In genomic region chr16:2473425-2473926, GRCh38 we compare ENCODE assay signal across 8 cellular contexts. TPM values are rescaled to one million over a fixed set of nuclear protein-coding genes. Genes with fewer than 3 reads are reported as not detected.
DNase-seq lines count a peak whose midpoint lies in the region; ATAC-seq, FAIRE-seq and TF ChIP-seq lines count a peak whose summit lies in the region.

No MANE protein-coding gene starts in this region.

- intact Hi-C loops in CD4-positive, alpha-beta T cell (cut with DNase I, micrococcal nuclease), result loop anchor here in 1 of 2 experiments (5.0 kb wide), 1 partner anchor 41 kb away; no protein-coding TSS in a partner anchor
- intact Hi-C loops in activated CD8-positive, alpha-beta T cell treated with anti-CD3 and anti-CD28 coated beads for 36 hours (cut with micrococcal nuclease), result no loop called here
- intact Hi-C loops in HepG2 (cut with micrococcal nuclease; ENCODE audit: unreplicated experiment), result loop anchor here (5.0 kb wide), 1 partner anchor 41 kb away; no protein-coding TSS in a partner anchor

- peaks cover 9% of the 10 kb centered on the region for H3K79me2 ChIP-seq in HepG2 (ENCODE audit: insufficient read depth, low read length)

- H3K9me3 ChIP-seq in CD4-positive, alpha-beta T cell (ENCODE audit: control insufficient read depth, low read length), result no peaks in the 10 kb centered on the region
- H3K9me3 ChIP-seq in HEK293 (ENCODE audit: control insufficient read depth, insufficient read depth, low read depth, low read length) (no peaks in the 10 kb centered on the region), HepG2 (ENCODE audit: low read length) (no peaks in the 10 kb centered on the region)

- no peak for TF ChIP-seq CTCF in CD4-positive, alpha-beta T cell (IDR thresholded peaks at IDR 0.05)
- TF ChIP-seq CTCF in HEK293 (tag by site-specific recombination; IDR thresholded peaks at IDR 0.05) (0 out of 2 replicates have a peak, but pooled peaks have one; percentile 9), HepG2 (CRISPR knock-in tag; IDR thresholded peaks at IDR 0.05) (no peak)
- no peak for TF ChIP-seq CTCF in activated CD8-positive, alpha-beta T cell treated with anti-CD3 and anti-CD28 coated beads for 36 hours (IDR thresholded peaks at IDR 0.05)

- H3K4me1 ChIP-seq in HEK293 (ENCODE audit: control insufficient read depth, insufficient read depth, low read length), result peaks cover 21% of the 10 kb centered on the region
- peaks cover 74% of the 10 kb centered on the region for H3K4me1 ChIP-seq in HepG2 (ENCODE audit: insufficient read depth, low read length)

- H3K9me3 Mint-ChIP-seq in CD4-positive, alpha-beta T cell, result no peaks in the 10 kb centered on the region
- H3K9me3 Mint-ChIP-seq in activated CD8-positive, alpha-beta T cell treated with anti-CD3 and anti-CD28 coated beads for 36 hours, result no peaks in the 10 kb centered on the region

- peaks cover 13% of the 10 kb centered on the region for H3K4me1 Mint-ChIP-seq in CD4-positive, alpha-beta T cell (ENCODE audit: low read depth)
- H3K4me1 Mint-ChIP-seq in activated CD8-positive, alpha-beta T cell treated with anti-CD3 and anti-CD28 coated beads for 36 hours (ENCODE audit: low read depth), result peaks cover 28% of the 10 kb centered on the region

- H3K27me3 ChIP-seq in CD4-positive, alpha-beta T cell (ENCODE audit: control insufficient read depth, insufficient read depth, low read length), result peaks cover 48% of the 10 kb centered on the region
- peaks cover 8 to 22% of the 10 kb centered on the region in 2 experiments for H3K27me3 ChIP-seq in HepG2 (ENCODE audit: control insufficient read depth in 1 of 2, insufficient read depth in 2 of 2, low read length in 2 of 2)

- H4K20me1 ChIP-seq in HepG2 (ENCODE audit: insufficient read depth, low read length), result peaks cover 14% of the 10 kb centered on the region

- no peak for TF ChIP-seq RAD21 in HepG2 (CRISPR knock-in tag; IDR thresholded peaks at IDR 0.05)

- H3K27me3 Mint-ChIP-seq in CD4-positive, alpha-beta T cell, result peaks cover 25% of the 10 kb centered on the region
- H3K27me3 Mint-ChIP-seq in activated CD8-positive, alpha-beta T cell treated with anti-CD3 and anti-CD28 coated beads for 36 hours, result peaks cover 25% of the 10 kb centered on the region

- in situ Hi-C loops in HepG2 (cut with HindIII; ENCODE audit: extremely low pct_ligation_motif_present, low pct_unique_long_range_greater_than_20kb), result no loop called here

- peak overlapping the region; percentile 89 for H3K4me2 ChIP-seq in HepG2 (ENCODE audit: low read depth, low read length)

- POLR2A ChIA-PET in CD4-positive, alpha-beta T cell (lab: Charles Lee), result interaction anchor here (1.0 to 1.4 kb wide), 2 partner anchors 14 to 59 kb away, joined by 3 to 5 read pairs; partner anchors contain the start of gene TEDC2
- POLR2A ChIA-PET in HEK293 (lab: Yijun Ruan, JAX), result interaction anchor here (1.4 kb wide), 1 partner anchor 28 kb away, joined by 7 read pairs; no protein-coding TSS in a partner anchor
- POLR2A ChIA-PET in activated CD8-positive, alpha-beta T cell treated with anti-CD3 and anti-CD28 coated beads for 36 hours (lab: Charles Lee), result interaction anchor here (0.9 to 2.2 kb wide), 3 partner anchors 11 to 205 kb away, joined by 3 to 17 read pairs (median 3); partner anchors contain the start of gene TEDC2
- POLR2A ChIA-PET in HepG2 (lab: Yijun Ruan, JAX), result no interaction called here

- 0 out of 4 replicates have a peak, but pooled peaks of 1 of the 2 experiments have one; percentile 31 for TF ChIP-seq POLR2A in HepG2 (IDR thresholded peaks at IDR 0.05; ENCODE audit: insufficient read depth in 1 of 2, low read depth in 2 of 2, low read length in 2 of 2)

- H3K4me3 ChIP-seq in HEK293 (ENCODE audit: low read depth, low read length) (no peak overlapping the region; the same call in 1 of the 2 replicates), HepG2 (replicated peaks in 1 of 3; ENCODE audit: insufficient read depth in 1 of 3, low read depth in 2 of 3, low read length in 3 of 3) (peak overlapping the region; percentile 38 to 85 (median 79); a peak in 5 of 6 replicates)

- DNase-seq in CD4-positive, alpha-beta T cell, result peak in 3 of 10 experiments; percentile 14 to 24 (median 16)
- DNase-seq in activated CD8-positive, alpha-beta T cell treated with anti-CD3 and anti-CD28 coated beads for 36 hours, result no peak
- no peak for DNase-seq in HepG2 (ENCODE audit: low spot score)
- no peak for DNase-seq in NK-92 treated with Interleukin-12 subunit alpha and Interleukin-12 subunit beta, amount 100 ng/mL, for 24 hours (lab: John Stamatoyannopoulos, UW)
- no peak for DNase-seq in NCI-H128 (lab: John Stamatoyannopoulos, UW; ENCODE audit: unreplicated experiment)
- no peak for DNase-seq in HCEC 1CT

- H3K9ac ChIP-seq in HepG2 (ENCODE audit: insufficient read depth, low read depth, low read length), result no peak overlapping the region

- peak; percentile 17 for ATAC-seq in CD4-positive, alpha-beta T cell (ENCODE audit: poor library complexity)
- ATAC-seq in activated CD8-positive, alpha-beta T cell treated with anti-CD3 and anti-CD28 coated beads for 36 hours, result no peak
- ATAC-seq in HepG2, result no peak
- ATAC-seq in esophagus mucosa, result no peak

- peak overlapping the region; percentile 89 for H3K4me3 Mint-ChIP-seq in CD4-positive, alpha-beta T cell
- peak overlapping the region; percentile 72 for H3K4me3 Mint-ChIP-seq in activated CD8-positive, alpha-beta T cell treated with anti-CD3 and anti-CD28 coated beads for 36 hours

- H2AFZ ChIP-seq in HepG2 (ENCODE audit: low read length), result no peak overlapping the region

- FAIRE-seq in HepG2 (lab: Jason Lieb, UNC), result no peak

- 1% methylated on average over 17 of the region's 50 CpGs for WGBS in HepG2 (ENCODE audit: low lambda C conversion rate)

- H3K36me3 ChIP-seq in HEK293 (ENCODE audit: control insufficient read depth in 2 of 2, insufficient read depth in 1 of 2, low read length in 2 of 2), result no peaks in the 10 kb centered on the region
- H3K36me3 ChIP-seq in HepG2 (replicated peaks in 1 of 2; ENCODE audit: control insufficient read depth in 1 of 2, insufficient read depth in 2 of 2, low read length in 2 of 2), result no peaks in the 10 kb centered on the region

- no peak overlapping the region for H3K27ac ChIP-seq in CD4-positive, alpha-beta T cell (ENCODE audit: low read depth, low read length)
- H3K27ac ChIP-seq in HEK293 (ENCODE audit: extremely low read depth, low read depth, low read length) (no peak overlapping the region; the same call in 1 of the 2 replicates), HepG2 (ENCODE audit: extremely low read length, insufficient read depth, low read length) (no peak overlapping the region)

- no TSS peak for BruUV-seq in HepG2 (replicated peaks; lab: Mats Ljungman, UMichigan)

- no peak for TF ChIP-seq EP300 in HepG2 (IDR thresholded peaks at IDR 0.05; ENCODE audit: low read depth in 2 of 2, low read length in 2 of 2)
- TF ChIP-seq EP300 in HepG2 (CRISPR knock-in tag; IDR thresholded peaks at IDR 0.05; ENCODE audit: borderline replicate concordance), result no peak

- CTCF ChIA-PET in CD4-positive, alpha-beta T cell (lab: Charles Lee), result no interaction called here
- CTCF ChIA-PET in HEK293 (lab: Yijun Ruan, JAX), result interaction anchor here (0.5 to 1.2 kb wide), 2 partner anchors 27 to 217 kb away, joined by 3 to 6 read pairs; no protein-coding TSS in a partner anchor
- CTCF ChIA-PET in activated CD8-positive, alpha-beta T cell treated with anti-CD3 and anti-CD28 coated beads for 36 hours (lab: Charles Lee), result interaction anchor here (1.7 kb wide), 1 partner anchor 14 kb away, joined by 5 read pairs; no protein-coding TSS in a partner anchor
- CTCF ChIA-PET in HepG2 (lab: Yijun Ruan, JAX; ENCODE audit: low intra/inter-chr PET ratio, low total read pairs), result no interaction called here

- H3K36me3 Mint-ChIP-seq in CD4-positive, alpha-beta T cell (ENCODE audit: low read depth), result no peaks in the 10 kb centered on the region
- H3K36me3 Mint-ChIP-seq in activated CD8-positive, alpha-beta T cell treated with anti-CD3 and anti-CD28 coated beads for 36 hours (ENCODE audit: low read depth), result no peaks in the 10 kb centered on the region

- H3K27ac Mint-ChIP-seq in CD4-positive, alpha-beta T cell, result no peak overlapping the region
- H3K27ac Mint-ChIP-seq in activated CD8-positive, alpha-beta T cell treated with anti-CD3 and anti-CD28 coated beads for 36 hours, result peak overlapping the region; percentile 38

RNA-seq across cellular contexts. Expression of gene TBC1D24, which starts 1.5 kb away (rescaled TPM):
- 1 to 10 TPM; 1.2 to 2.1 TPM for total RNA-seq in CD4-positive, alpha-beta T cell
- 10 to 100 TPM; 16.6 to 16.7 TPM for total RNA-seq in activated CD8-positive, alpha-beta T cell treated with anti-CD3 and anti-CD28 coated beads for 36 hours
- total RNA-seq in HepG2 (2016; rRNA removed; fragmentation: Illumina TruSeq; extraction: Trizol) (13.7 and 17.6 TPM in 2 replicates), esophagus mucosa (2.0 TPM)
- total RNA-seq in HepG2 (2016; cell fraction: cytosol; rRNA removed; fragmentation: Illumina TruSeq; extraction: Trizol; ENCODE audit: low read depth), result 1.3 and 1.4 TPM in 2 replicates
- total RNA-seq in HepG2 (2016; cell fraction: insoluble cytoplasmic fraction; rRNA removed; fragmentation: Illumina TruSeq; extraction: Trizol), result 12.6 and 15.8 TPM in 2 replicates
- 4.8 and 5.7 TPM in 2 replicates for total RNA-seq in HepG2 (2016; cell fraction: membrane; rRNA removed; fragmentation: Illumina TruSeq; extraction: Trizol)
- 12.6 and 14.4 TPM in 2 replicates for total RNA-seq in HepG2 (2016; cell fraction: nucleus; rRNA removed; fragmentation: Illumina TruSeq; extraction: Trizol)
- polyA plus RNA-seq in HepG2 (2011; rRNA removed), result 7.7 and 8.4 TPM in 2 replicates
- polyA plus RNA-seq in HepG2 (2011; cell fraction: cytosol; rRNA removed), result 3.7 and 4.9 TPM in 2 replicates
- 29.9 and 35.0 TPM in 2 replicates for polyA plus RNA-seq in HepG2 (2011; cell fraction: nucleus; rRNA removed)
- polyA plus RNA-seq in HepG2 (2012), result 5.7 TPM in 2 replicates
- polyA plus RNA-seq in HepG2 (2016; cell fraction: cytosol; fragmentation: Illumina TruSeq; extraction: Trizol; ENCODE audit: low read depth), result 1.0 and 1.2 TPM in 2 replicates
- 8.4 and 11.8 TPM in 2 replicates for polyA plus RNA-seq in HepG2 (2016; cell fraction: insoluble cytoplasmic fraction; fragmentation: Illumina TruSeq; extraction: Trizol; ENCODE audit: low read depth)
- 2.4 and 3.2 TPM in 2 replicates for polyA plus RNA-seq in HepG2 (2016; cell fraction: membrane; fragmentation: Illumina TruSeq; extraction: Trizol; ENCODE audit: low read depth)
- 22.4 and 24.8 TPM in 2 replicates for polyA plus RNA-seq in HepG2 (2016; cell fraction: nucleus; fragmentation: Illumina TruSeq; extraction: Trizol; ENCODE audit: insufficient read depth, low read depth)
- polyA minus RNA-seq in HepG2 (2011; rRNA and poly(A)+ RNA removed; ENCODE audit: low replicate concordance), result 11.0 and 28.2 TPM in 2 replicates
- polyA minus RNA-seq in HepG2 (2011; cell fraction: cytosol; rRNA and poly(A)+ RNA removed), result 9.1 and 10.4 TPM in 2 replicates
- 10.0 and 13.8 TPM in 2 replicates for polyA minus RNA-seq in HepG2 (2011; cell fraction: nucleus; rRNA and poly(A)+ RNA removed)

RNA-seq across cellular contexts. Expression of gene NTN3, which starts 2.4 kb away (rescaled TPM):
- total RNA-seq in CD4-positive, alpha-beta T cell, result not detected
- total RNA-seq in activated CD8-positive, alpha-beta T cell treated with anti-CD3 and anti-CD28 coated beads for 36 hours, result not detected
- 0.20 and 0.35 TPM in 2 replicates for total RNA-seq in HepG2 (2016; rRNA removed; fragmentation: Illumina TruSeq; extraction: Trizol)
- total RNA-seq in HepG2 (2016; cell fraction: cytosol; rRNA removed; fragmentation: Illumina TruSeq; extraction: Trizol; ENCODE audit: low read depth), result not detected in 2 replicates
- total RNA-seq in HepG2 (2016; cell fraction: insoluble cytoplasmic fraction; rRNA removed; fragmentation: Illumina TruSeq; extraction: Trizol), result 0.15 and 0.30 TPM in 2 replicates
- 0.25 TPM in 1 of 2 replicates, not detected in the other for total RNA-seq in HepG2 (2016; cell fraction: membrane; rRNA removed; fragmentation: Illumina TruSeq; extraction: Trizol)
- 0.19 and 0.28 TPM in 2 replicates for total RNA-seq in HepG2 (2016; cell fraction: nucleus; rRNA removed; fragmentation: Illumina TruSeq; extraction: Trizol)
- 0.09 and 0.29 TPM in 2 replicates for polyA plus RNA-seq in HepG2 (2011; rRNA removed)
- polyA plus RNA-seq in HepG2 (2011; cell fraction: cytosol; rRNA removed), result 0.12 and 0.15 TPM in 2 replicates
- polyA plus RNA-seq in HepG2 (2011; cell fraction: nucleus; rRNA removed), result 0.66 and 0.79 TPM in 2 replicates
- polyA plus RNA-seq in HepG2 (2012), result 0.07 and 0.11 TPM in 2 replicates
- polyA plus RNA-seq in HepG2 (2016; cell fraction: cytosol; fragmentation: Illumina TruSeq; extraction: Trizol; ENCODE audit: low read depth), result 0.08 TPM in 1 of 2 replicates, not detected in the other
- polyA plus RNA-seq in HepG2 (2016; cell fraction: insoluble cytoplasmic fraction; fragmentation: Illumina TruSeq; extraction: Trizol; ENCODE audit: low read depth), result not detected in 2 replicates
- not detected in 2 replicates for polyA plus RNA-seq in HepG2 (2016; cell fraction: membrane; fragmentation: Illumina TruSeq; extraction: Trizol; ENCODE audit: low read depth)
- polyA plus RNA-seq in HepG2 (2016; cell fraction: nucleus; fragmentation: Illumina TruSeq; extraction: Trizol; ENCODE audit: insufficient read depth, low read depth), result 0.23 TPM in 1 of 2 replicates, not detected in the other
- 0.49 and 1.4 TPM in 2 replicates for polyA minus RNA-seq in HepG2 (2011; rRNA and poly(A)+ RNA removed; ENCODE audit: low replicate concordance)
- polyA minus RNA-seq in HepG2 (2011; cell fraction: cytosol; rRNA and poly(A)+ RNA removed), result 0.59 and 0.62 TPM in 2 replicates
- 0.39 and 0.62 TPM in 2 replicates for polyA minus RNA-seq in HepG2 (2011; cell fraction: nucleus; rRNA and poly(A)+ RNA removed)
- 0.08 TPM for total RNA-seq in esophagus mucosa

RNA-seq across cellular contexts. Expression of gene TEDC2, which starts 13.6 kb away (rescaled TPM):
- under 1 TPM; 0.17 to 0.27 TPM for total RNA-seq in CD4-positive, alpha-beta T cell
- 10 to 100 TPM; 23.2 to 30.7 TPM for total RNA-seq in activated CD8-positive, alpha-beta T cell treated with anti-CD3 and anti-CD28 coated beads for 36 hours
- total RNA-seq in HepG2 (2016; rRNA removed; fragmentation: Illumina TruSeq; extraction: Trizol), result 19.7 and 24.4 TPM in 2 replicates
- total RNA-seq in HepG2 (2016; cell fraction: cytosol; rRNA removed; fragmentation: Illumina TruSeq; extraction: Trizol; ENCODE audit: low read depth), result 10.8 and 13.0 TPM in 2 replicates
- 16.5 and 23.4 TPM in 2 replicates for total RNA-seq in HepG2 (2016; cell fraction: insoluble cytoplasmic fraction; rRNA removed; fragmentation: Illumina TruSeq; extraction: Trizol)
- total RNA-seq in HepG2 (2016; cell fraction: membrane; rRNA removed; fragmentation: Illumina TruSeq; extraction: Trizol), result 18.0 and 21.4 TPM in 2 replicates
- total RNA-seq in HepG2 (2016; cell fraction: nucleus; rRNA removed; fragmentation: Illumina TruSeq; extraction: Trizol), result 17.3 and 20.2 TPM in 2 replicates
- 5.9 and 6.2 TPM in 2 replicates for polyA plus RNA-seq in HepG2 (2011; rRNA removed)
- polyA plus RNA-seq in HepG2 (2011; cell fraction: cytosol; rRNA removed), result 3.2 and 8.6 TPM in 2 replicates
- 28.4 and 38.0 TPM in 2 replicates for polyA plus RNA-seq in HepG2 (2011; cell fraction: nucleus; rRNA removed)
- 3.0 and 4.0 TPM in 2 replicates for polyA plus RNA-seq in HepG2 (2012)
- polyA plus RNA-seq in HepG2 (2016; cell fraction: cytosol; fragmentation: Illumina TruSeq; extraction: Trizol; ENCODE audit: low read depth), result 11.9 and 12.7 TPM in 2 replicates
- 19.2 and 19.4 TPM in 2 replicates for polyA plus RNA-seq in HepG2 (2016; cell fraction: insoluble cytoplasmic fraction; fragmentation: Illumina TruSeq; extraction: Trizol; ENCODE audit: low read depth)
- 14.6 and 18.0 TPM in 2 replicates for polyA plus RNA-seq in HepG2 (2016; cell fraction: membrane; fragmentation: Illumina TruSeq; extraction: Trizol; ENCODE audit: low read depth)
- 38.8 and 41.0 TPM in 2 replicates for polyA plus RNA-seq in HepG2 (2016; cell fraction: nucleus; fragmentation: Illumina TruSeq; extraction: Trizol; ENCODE audit: insufficient read depth, low read depth)
- 5.2 and 12.3 TPM in 2 replicates for polyA minus RNA-seq in HepG2 (2011; rRNA and poly(A)+ RNA removed; ENCODE audit: low replicate concordance)
- 2.5 and 3.1 TPM in 2 replicates for polyA minus RNA-seq in HepG2 (2011; cell fraction: cytosol; rRNA and poly(A)+ RNA removed)
- polyA minus RNA-seq in HepG2 (2011; cell fraction: nucleus; rRNA and poly(A)+ RNA removed), result 6.3 and 10.6 TPM in 2 replicates
- total RNA-seq in esophagus mucosa, result 3.1 TPM

RNA-seq across cellular contexts. Expression of gene ATP6V0C, which starts 40.3 kb away (rescaled TPM):
- total RNA-seq in CD4-positive, alpha-beta T cell, result 100 to 1,000 TPM; 224 to 234 TPM
- total RNA-seq in activated CD8-positive, alpha-beta T cell treated with anti-CD3 and anti-CD28 coated beads for 36 hours, result 10 to 100 TPM; 85.9 to 88.6 TPM
- total RNA-seq in HepG2 (2016; rRNA removed; fragmentation: Illumina TruSeq; extraction: Trizol), result 7.2 and 10.4 TPM in 2 replicates
- 7.6 and 9.4 TPM in 2 replicates for total RNA-seq in HepG2 (2016; cell fraction: cytosol; rRNA removed; fragmentation: Illumina TruSeq; extraction: Trizol; ENCODE audit: low read depth)
- total RNA-seq in HepG2 (2016; cell fraction: insoluble cytoplasmic fraction; rRNA removed; fragmentation: Illumina TruSeq; extraction: Trizol), result 5.7 and 10.1 TPM in 2 replicates
- total RNA-seq in HepG2 (2016; cell fraction: membrane; rRNA removed; fragmentation: Illumina TruSeq; extraction: Trizol), result 11.1 and 14.0 TPM in 2 replicates
- total RNA-seq in HepG2 (2016; cell fraction: nucleus; rRNA removed; fragmentation: Illumina TruSeq; extraction: Trizol), result 13.6 and 17.3 TPM in 2 replicates
- polyA plus RNA-seq in HepG2 (2011; rRNA removed), result 20.1 and 21.1 TPM in 2 replicates
- polyA plus RNA-seq in HepG2 (2011; cell fraction: cytosol; rRNA removed), result 29.7 and 32.0 TPM in 2 replicates
- polyA plus RNA-seq in HepG2 (2011; cell fraction: nucleus; rRNA removed), result 42.5 and 51.4 TPM in 2 replicates
- 133 and 154 TPM in 2 replicates for polyA plus RNA-seq in HepG2 (2012)
- polyA plus RNA-seq in HepG2 (2016; cell fraction: cytosol; fragmentation: Illumina TruSeq; extraction: Trizol; ENCODE audit: low read depth), result 106 and 119 TPM in 2 replicates
- 50.3 and 60.7 TPM in 2 replicates for polyA plus RNA-seq in HepG2 (2016; cell fraction: insoluble cytoplasmic fraction; fragmentation: Illumina TruSeq; extraction: Trizol; ENCODE audit: low read depth)
- polyA plus RNA-seq in HepG2 (2016; cell fraction: membrane; fragmentation: Illumina TruSeq; extraction: Trizol; ENCODE audit: low read depth), result 97.9 and 104 TPM in 2 replicates
- polyA plus RNA-seq in HepG2 (2016; cell fraction: nucleus; fragmentation: Illumina TruSeq; extraction: Trizol; ENCODE audit: insufficient read depth, low read depth), result 168 and 190 TPM in 2 replicates
- polyA minus RNA-seq in HepG2 (2011; rRNA and poly(A)+ RNA removed; ENCODE audit: low replicate concordance), result 20.0 and 29.5 TPM in 2 replicates
- polyA minus RNA-seq in HepG2 (2011; cell fraction: cytosol; rRNA and poly(A)+ RNA removed), result 52.8 and 62.5 TPM in 2 replicates
- 10.4 and 11.5 TPM in 2 replicates for polyA minus RNA-seq in HepG2 (2011; cell fraction: nucleus; rRNA and poly(A)+ RNA removed)
- 205 TPM for total RNA-seq in esophagus mucosa

RNA-seq across cellular contexts. Expression of gene CCNF, which starts 44.2 kb away (rescaled TPM):
- 1 to 10 TPM in 1 of 2 experiments, under 1 TPM in 1; 0.81 to 1.3 TPM for total RNA-seq in CD4-positive, alpha-beta T cell
- 10 to 100 TPM; 43.5 TPM for total RNA-seq in activated CD8-positive, alpha-beta T cell treated with anti-CD3 and anti-CD28 coated beads for 36 hours
- total RNA-seq in HepG2 (2016; rRNA removed; fragmentation: Illumina TruSeq; extraction: Trizol) (13.7 and 22.8 TPM in 2 replicates), esophagus mucosa (11.1 TPM)
- total RNA-seq in HepG2 (2016; cell fraction: cytosol; rRNA removed; fragmentation: Illumina TruSeq; extraction: Trizol; ENCODE audit: low read depth), result 3.9 and 4.1 TPM in 2 replicates
- 12.7 and 23.2 TPM in 2 replicates for total RNA-seq in HepG2 (2016; cell fraction: insoluble cytoplasmic fraction; rRNA removed; fragmentation: Illumina TruSeq; extraction: Trizol)
- total RNA-seq in HepG2 (2016; cell fraction: membrane; rRNA removed; fragmentation: Illumina TruSeq; extraction: Trizol), result 10.8 and 12.0 TPM in 2 replicates
- total RNA-seq in HepG2 (2016; cell fraction: nucleus; rRNA removed; fragmentation: Illumina TruSeq; extraction: Trizol), result 15.7 and 16.3 TPM in 2 replicates
- 5.0 and 6.4 TPM in 2 replicates for polyA plus RNA-seq in HepG2 (2011; rRNA removed)
- 3.7 and 6.4 TPM in 2 replicates for polyA plus RNA-seq in HepG2 (2011; cell fraction: cytosol; rRNA removed)
- polyA plus RNA-seq in HepG2 (2011; cell fraction: nucleus; rRNA removed), result 11.8 and 19.6 TPM in 2 replicates
- 5.1 and 7.4 TPM in 2 replicates for polyA plus RNA-seq in HepG2 (2012)
- 1.5 and 1.6 TPM in 2 replicates for polyA plus RNA-seq in HepG2 (2016; cell fraction: cytosol; fragmentation: Illumina TruSeq; extraction: Trizol; ENCODE audit: low read depth)
- 7.3 and 10.7 TPM in 2 replicates for polyA plus RNA-seq in HepG2 (2016; cell fraction: insoluble cytoplasmic fraction; fragmentation: Illumina TruSeq; extraction: Trizol; ENCODE audit: low read depth)
- polyA plus RNA-seq in HepG2 (2016; cell fraction: membrane; fragmentation: Illumina TruSeq; extraction: Trizol; ENCODE audit: low read depth), result 4.0 and 4.9 TPM in 2 replicates
- 28.4 and 30.0 TPM in 2 replicates for polyA plus RNA-seq in HepG2 (2016; cell fraction: nucleus; fragmentation: Illumina TruSeq; extraction: Trizol; ENCODE audit: insufficient read depth, low read depth)
- polyA minus RNA-seq in HepG2 (2011; rRNA and poly(A)+ RNA removed; ENCODE audit: low replicate concordance), result 36.8 and 74.8 TPM in 2 replicates
- 10.9 and 18.1 TPM in 2 replicates for polyA minus RNA-seq in HepG2 (2011; cell fraction: cytosol; rRNA and poly(A)+ RNA removed)
- 13.1 and 14.7 TPM in 2 replicates for polyA minus RNA-seq in HepG2 (2011; cell fraction: nucleus; rRNA and poly(A)+ RNA removed)

Comparison
In these comparisons a context has a peak if more than half of its experiments do, and no peak if none do; other contexts are left out.
1. CTCF ChIA-PET loops: an anchor here in HEK293 (0.5 to 1.2 kb wide) and activated CD8-positive, alpha-beta T cell treated with anti-CD3 and anti-CD28 coated beads for 36 hours (1.7 kb wide); none called in CD4-positive, alpha-beta T cell and HepG2.